ENCODE assay signal across 8 cellular contexts in the genomic region with DNA sequence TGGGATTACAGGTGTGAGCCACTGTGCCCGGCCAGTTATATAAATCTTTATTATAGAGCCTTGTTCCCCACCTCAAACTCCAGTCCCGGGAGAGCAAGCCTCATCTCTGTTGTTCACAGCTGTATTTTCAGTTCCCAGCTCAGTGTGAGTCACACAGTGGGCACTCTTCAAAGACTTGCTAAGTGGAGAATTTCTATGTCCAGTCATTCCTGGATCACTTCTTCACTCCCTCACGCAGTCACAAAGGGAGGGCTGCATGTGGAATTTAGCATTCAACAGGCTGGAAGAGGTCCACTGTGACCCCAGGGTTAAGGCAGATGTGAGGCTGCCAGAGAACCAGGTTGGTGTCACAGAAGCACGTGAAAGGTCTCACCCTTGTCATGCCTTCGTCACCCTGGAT. TPM values are rescaled to one million over a fixed set of nuclear protein-coding genes. Genes with fewer than 3 reads are reported as not detected.
A peak's percentile ranks its signal among the peaks of the same experiment; 100 is the strongest.
DNase-seq lines count a peak whose midpoint lies in the region; ATAC-seq, FAIRE-seq and TF ChIP-seq lines count a peak whose summit lies in the region.
"Not testable (repeated sequence)": the region's sequence is repeated elsewhere in the genome, so short reads cannot be mapped to it uniquely, and the experiment has no call there.

No MANE protein-coding gene starts in this region.

- not testable (repeated sequence) for FAIRE-seq in bronchial epithelial cell (lab: Jason Lieb, UNC)

- not testable (repeated sequence) for H3K9me3 ChIP-seq in OCI-LY3 (ENCODE audit: insufficient read depth, low read length); osteoblast (ENCODE audit: low read depth, low read length)

- peak overlapping the region; percentile 55 for H3K4me2 ChIP-seq in OCI-LY3 (ENCODE audit: low read length)
- H3K4me2 ChIP-seq in osteoblast (ENCODE audit: insufficient read depth, low read length) = not testable (repeated sequence)

- H3K36me3 ChIP-seq in OCI-LY3 (replicated peaks; ENCODE audit: low read depth, low read length); bronchial epithelial cell (ENCODE audit: control insufficient read depth, insufficient read depth, low read length); osteoblast (ENCODE audit: insufficient read depth, low read length): not testable (repeated sequence)

- not testable (repeated sequence) for H2AFZ ChIP-seq in OCI-LY3 (ENCODE audit: low read depth, low read length); osteoblast (ENCODE audit: low read length)

- peak; percentile 60 for ATAC-seq in HG02610 (IDR thresholded peaks at IDR 0.05; ENCODE audit: unreplicated experiment)

- H3K4me3 ChIP-seq in OCI-LY3 (ENCODE audit: low read length); bronchial epithelial cell (ENCODE audit: low read depth, low read length); osteoblast (ENCODE audit: insufficient read depth, low read length): not testable (repeated sequence)

- H3K27ac ChIP-seq in OCI-LY3 (ENCODE audit: low read length); osteoblast (ENCODE audit: low read depth, low read length): not testable (repeated sequence)

- not testable (repeated sequence) for H3K27me3 ChIP-seq in OCI-LY3 (ENCODE audit: low read depth, low read length); bronchial epithelial cell (ENCODE audit: control insufficient read depth, insufficient read depth, low read length); osteoblast (ENCODE audit: insufficient read depth, low read length)

- TF ChIP-seq CTCF in GM10248 (IDR thresholded peaks at IDR 0.05; ENCODE audit: control extremely low read depth, extremely low read depth, low read depth, missing control alignments); OCI-LY3 (IDR thresholded peaks at IDR 0.05; ENCODE audit: low read depth, low read length); bronchial epithelial cell (IDR thresholded peaks at IDR 0.05; ENCODE audit: insufficient read depth, low read length, severe bottlenecking); osteoblast (IDR thresholded peaks at IDR 0.05; ENCODE audit: extremely low read depth, low read depth, low read length): not testable (repeated sequence)

- DNase-seq in A172 (ENCODE audit: low spot score) = peak; percentile 38
- DNase-seq in GM10248 (ENCODE audit: extremely low spot score) = peak; percentile 14
- peak; percentile 35 for DNase-seq in activated CD4-positive, alpha-beta T cell treated with anti-CD3 and anti-CD28 coated beads for 48 hours
- peak; percentile 37 for DNase-seq in bronchial epithelial cell (ENCODE audit: low read depth)
- peak; percentile 2 for DNase-seq in iris pigment epithelial cell (ENCODE audit: low read depth)
- peak; percentile 80 for DNase-seq in osteoblast (ENCODE audit: insufficient read length, low spot score, missing footprints)

- H3K4me1 ChIP-seq in OCI-LY3 (ENCODE audit: low read length) = peaks cover 28% of the 10 kb centered on the region
- not testable (repeated sequence) for H3K4me1 ChIP-seq in osteoblast (ENCODE audit: insufficient read depth, low read length)

- not testable (repeated sequence) for H4K20me1 ChIP-seq in OCI-LY3 (ENCODE audit: insufficient read depth, low read length); osteoblast (ENCODE audit: insufficient read depth, low read length)

- CTCF ChIA-PET in GM10248 (lab: Yijun Ruan, JAX) = not testable (repeated sequence)

- POLR2A ChIA-PET in GM10248 (lab: Yijun Ruan, JAX) = not testable (repeated sequence)

- H3K9ac ChIP-seq in OCI-LY3 (ENCODE audit: low read length) = not testable (repeated sequence)

- not testable (repeated sequence) for H3K79me2 ChIP-seq in OCI-LY3 (ENCODE audit: low read length); osteoblast (ENCODE audit: insufficient read depth, low read length)

RNA-seq across cellular contexts. Expression of a gene that starts 33.0 kb away (rescaled TPM):
- 80.7 and 106 TPM in 2 replicates for total RNA-seq in A172 (2014; rRNA removed; shearing (Covaris generic))
- total RNA-seq in bronchial epithelial cell (111 and 156 TPM in 2 replicates), osteoblast (92.5 and 106 TPM in 2 replicates)

Comparison
In these comparisons a context has a peak if more than half of its experiments do, and no peak if none do; other contexts are left out.
1. DNase-seq: peak in every context shown above with its lines; median percentile 80 in osteoblast; 38 in A172; 37 in bronchial epithelial cell; 35 in activated CD4-positive, alpha-beta T cell treated with anti-CD3 and anti-CD28 coated beads for 48 hours; 14 in GM10248; 2 in iris pigment epithelial cell.